1 cellular context compared by ENCODE assay signal in genomic region chr7:96388620-96389383, GRCh38.
TF ChIP-seq lines count a peak whose summit lies in the region.

No MANE protein-coding gene starts in this region.

TF ChIP-seq in A549, 52 proteins besides CTCF, POLR2A, EP300 and RAD21 (continued from another document):
- TF ChIP-seq, protein P1, sequence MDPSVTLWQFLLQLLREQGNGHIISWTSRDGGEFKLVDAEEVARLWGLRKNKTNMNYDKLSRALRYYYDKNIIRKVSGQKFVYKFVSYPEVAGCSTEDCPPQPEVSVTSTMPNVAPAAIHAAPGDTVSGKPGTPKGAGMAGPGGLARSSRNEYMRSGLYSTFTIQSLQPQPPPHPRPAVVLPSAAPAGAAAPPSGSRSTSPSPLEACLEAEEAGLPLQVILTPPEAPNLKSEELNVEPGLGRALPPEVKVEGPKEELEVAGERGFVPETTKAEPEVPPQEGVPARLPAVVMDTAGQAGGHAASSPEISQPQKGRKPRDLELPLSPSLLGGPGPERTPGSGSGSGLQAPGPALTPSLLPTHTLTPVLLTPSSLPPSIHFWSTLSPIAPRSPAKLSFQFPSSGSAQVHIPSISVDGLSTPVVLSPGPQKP (IDR thresholded peaks at IDR 0.05; ENCODE audit: low read depth, low read length) = no peak
- TF ChIP-seq HOXB5 (CRISPR knock-in tag; IDR thresholded peaks at IDR 0.05) (no peak), PBX3 (IDR thresholded peaks at IDR 0.05) (no peak), RARB (CRISPR knock-in tag; IDR thresholded peaks at IDR 0.05) (no peak), FOXS1 (CRISPR knock-in tag; IDR thresholded peaks at IDR 0.05) (no peak)
